Comparison of ENCODE assay signal across 9 cellular contexts in genomic region chr5:154034944-154035343, GRCh38.
"Had no signal": no experiment of that assay in that cellular context is flagged by ENCODE, and none has a peak within 500 bp of the region (broad histone marks: within the 10 kb centered on the region; RNA-seq: fewer than 3 reads in every experiment).

No MANE protein-coding gene starts in this region.

- H3K27me3 Mint-ChIP-seq: IgD-negative memory B cell had no signal

- H3K27ac ChIP-seq: HL-60, KMS-11 had no signal

- H3K9me3 Mint-ChIP-seq: IgD-negative memory B cell had no signal

- FAIRE-seq: HepG2, HTR-8/SVneo, K562 had no signal

- H3K4me3 Mint-ChIP-seq: IgD-negative memory B cell had no signal

- H3K4me3 ChIP-seq: K562 had no signal

- DNase-seq: IMR-90, KBM-7, KG1 had no signal

- H3K27ac Mint-ChIP-seq: IgD-negative memory B cell had no signal

- ATAC-seq: HepG2, K562 had no signal
